In genomic region chr2:60283633-60284032, GRCh38 we compare ENCODE assay signal across 1 cellular context.
TF ChIP-seq lines count a peak whose summit lies in the region.

No MANE protein-coding gene starts in this region.

TF ChIP-seq in SK-N-SH, 30 proteins besides CTCF, POLR2A, EP300 and RAD21 (continued from another document):
- TF ChIP-seq ZBTB33 (IDR thresholded peaks at IDR 0.05; ENCODE audit: borderline replicate concordance, low read depth) (no peak), MAX (IDR thresholded peaks at IDR 0.05; ENCODE audit: low read depth) (no peak), EZH2phosphoT487 (IDR thresholded peaks at IDR 0.05; ENCODE audit: borderline replicate concordance, low read depth) (no peak), GABPA (IDR thresholded peaks at IDR 0.05; ENCODE audit: low read depth) (no peak), USF1 (IDR thresholded peaks at IDR 0.05; ENCODE audit: borderline replicate concordance, low read depth) (no peak), NFIC (IDR thresholded peaks at IDR 0.05; ENCODE audit: borderline replicate concordance) (no peak)
